1 cellular context compared by ENCODE assay signal in the genomic region with DNA sequence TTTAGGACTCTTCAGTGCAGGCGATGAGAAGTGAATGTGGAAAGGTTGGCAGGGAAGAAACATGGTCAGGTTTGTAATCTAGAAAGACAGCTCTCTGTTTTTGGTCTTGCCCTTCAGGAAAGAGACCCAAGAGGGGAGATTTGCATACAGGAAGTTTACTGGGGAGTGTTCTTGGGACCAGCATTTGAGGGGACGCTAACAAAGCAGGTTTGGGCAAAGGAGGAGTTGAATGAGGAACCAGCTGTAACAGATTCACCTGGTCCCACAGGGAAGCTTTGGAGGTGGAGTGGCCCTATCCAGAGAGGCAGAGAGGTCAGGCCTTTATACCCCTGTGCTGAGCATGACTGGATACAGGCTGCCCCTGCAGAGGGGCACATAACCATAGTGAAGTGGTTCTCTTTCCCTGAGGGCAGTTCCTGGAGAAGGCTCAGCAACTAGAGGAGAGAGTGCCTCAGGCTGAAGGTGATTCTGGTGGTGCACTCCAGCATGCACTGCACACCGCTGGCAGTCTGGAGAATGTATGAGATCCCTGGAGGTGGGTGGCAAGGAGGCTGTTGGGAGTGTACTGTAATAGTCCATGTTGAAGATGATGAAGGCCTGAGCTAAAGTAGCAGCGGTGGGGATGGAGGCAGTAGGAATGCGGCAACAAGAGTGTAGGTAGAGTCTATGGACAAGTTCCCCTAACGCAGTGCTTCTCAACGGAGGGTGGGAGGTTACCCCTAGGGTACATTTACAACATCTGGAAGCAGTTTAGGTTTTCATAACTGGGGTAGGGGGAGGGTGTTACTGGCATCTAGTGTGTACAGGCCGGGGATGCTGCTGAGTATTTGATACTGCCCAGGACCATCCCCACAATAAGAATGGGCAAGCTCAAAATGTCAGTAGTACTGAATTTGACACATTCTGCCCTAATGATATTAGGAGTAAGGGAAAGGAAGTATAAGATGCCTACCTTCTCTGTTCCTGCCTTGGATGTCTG.
TF ChIP-seq lines count a peak whose summit lies in the region.

No MANE protein-coding gene starts in this region.

TF ChIP-seq in GM12878, 131 proteins besides CTCF, POLR2A, EP300 and RAD21 (continued from another document):
- TF ChIP-seq, protein P1, sequence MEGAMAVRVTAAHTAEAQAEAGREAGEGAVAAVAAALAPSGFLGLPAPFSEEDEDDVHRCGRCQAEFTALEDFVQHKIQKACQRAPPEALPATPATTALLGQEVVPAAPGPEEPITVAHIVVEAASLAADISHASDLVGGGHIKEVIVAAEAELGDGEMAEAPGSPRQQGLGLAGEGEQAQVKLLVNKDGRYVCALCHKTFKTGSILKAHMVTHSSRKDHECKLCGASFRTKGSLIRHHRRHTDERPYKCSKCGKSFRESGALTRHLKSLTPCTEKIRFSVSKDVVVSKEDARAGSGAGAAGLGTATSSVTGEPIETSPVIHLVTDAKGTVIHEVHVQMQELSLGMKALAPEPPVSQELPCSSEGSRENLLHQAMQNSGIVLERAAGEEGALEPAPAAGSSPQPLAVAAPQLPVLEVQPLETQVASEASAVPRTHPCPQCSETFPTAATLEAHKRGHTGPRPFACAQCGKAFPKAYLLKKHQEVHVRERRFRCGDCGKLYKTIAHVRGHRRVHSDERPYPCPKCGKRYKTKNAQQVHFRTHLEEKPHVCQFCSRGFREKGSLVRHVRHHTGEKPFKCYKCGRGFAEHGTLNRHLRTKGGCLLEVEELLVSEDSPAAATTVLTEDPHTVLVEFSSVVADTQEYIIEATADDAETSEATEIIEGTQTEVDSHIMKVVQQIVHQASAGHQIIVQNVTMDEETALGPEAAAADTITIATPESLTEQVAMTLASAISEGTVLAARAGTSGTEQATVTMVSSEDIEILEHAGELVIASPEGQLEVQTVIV (IDR thresholded peaks at IDR 0.05; ENCODE audit: borderline replicate concordance, partially characterized antibody): no peak
- TF ChIP-seq TAF1 (IDR thresholded peaks at IDR 0.05; ENCODE audit: borderline replicate concordance, low read depth, low read length): no peak
- TF ChIP-seq, protein P2, sequence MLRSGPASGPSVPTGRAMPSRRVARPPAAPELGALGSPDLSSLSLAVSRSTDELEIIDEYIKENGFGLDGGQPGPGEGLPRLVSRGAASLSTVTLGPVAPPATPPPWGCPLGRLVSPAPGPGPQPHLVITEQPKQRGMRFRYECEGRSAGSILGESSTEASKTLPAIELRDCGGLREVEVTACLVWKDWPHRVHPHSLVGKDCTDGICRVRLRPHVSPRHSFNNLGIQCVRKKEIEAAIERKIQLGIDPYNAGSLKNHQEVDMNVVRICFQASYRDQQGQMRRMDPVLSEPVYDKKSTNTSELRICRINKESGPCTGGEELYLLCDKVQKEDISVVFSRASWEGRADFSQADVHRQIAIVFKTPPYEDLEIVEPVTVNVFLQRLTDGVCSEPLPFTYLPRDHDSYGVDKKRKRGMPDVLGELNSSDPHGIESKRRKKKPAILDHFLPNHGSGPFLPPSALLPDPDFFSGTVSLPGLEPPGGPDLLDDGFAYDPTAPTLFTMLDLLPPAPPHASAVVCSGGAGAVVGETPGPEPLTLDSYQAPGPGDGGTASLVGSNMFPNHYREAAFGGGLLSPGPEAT (IDR thresholded peaks at IDR 0.05; ENCODE audit: low read depth): no peak
- TF ChIP-seq POU2F2 (IDR thresholded peaks at IDR 0.05; ENCODE audit: borderline replicate concordance, low read depth, low read length): peak; percentile 60; the same call in 1 of the 3 replicates
- TF ChIP-seq YY1 (IDR thresholded peaks at IDR 0.05; ENCODE audit: low read depth, low read length): no peak
- TF ChIP-seq ZNF217 (IDR thresholded peaks at IDR 0.05): no peak
- TF ChIP-seq TBL1XR1 (IDR thresholded peaks at IDR 0.05; ENCODE audit: low read depth, low read length): no peak
- no peak for TF ChIP-seq MYC (IDR thresholded peaks at IDR 0.05; ENCODE audit: insufficient read depth, insufficient read length, insufficient replicate concordance, low read length, severe bottlenecking)
- TF ChIP-seq SPI1 (IDR thresholded peaks at IDR 0.05; ENCODE audit: borderline replicate concordance, insufficient read depth, low read depth, low read length): no peak
- TF ChIP-seq ZBTB33 (IDR thresholded peaks at IDR 0.05): no peak
